In genomic region chr12:61536525-61536924, GRCh38 we compare ENCODE assay signal across 18 cellular contexts.
"Had no signal": no experiment of that assay in that cellular context is flagged by ENCODE, and none has a peak within 500 bp of the region (broad histone marks: within the 10 kb centered on the region; RNA-seq: fewer than 3 reads in every experiment).

No MANE protein-coding gene starts in this region.

- ATAC-seq: heart left ventricle; left colon; mucosa of descending colon; naive thymus-derived CD4-positive, alpha-beta T cell; stimulated activated naive B cell treated with anti-CD40 and anti-IgM and Interleukin-4, amounts not matched to agents 10 μg/mL and 1 μg/mL and 100 μg/mL, for 72 hours; T-cell had no signal

- H3K4me1 ChIP-seq: heart left ventricle had no signal

- DNase-seq: activated CD4-positive, alpha-beta T cell treated with anti-CD3 and anti-CD28 coated beads, Interleukin-2, amount 50 U/mL, for 4 hours; activated CD4-positive, CD25-positive, alpha-beta regulatory T cell treated with anti-CD3 and anti-CD28 coated beads, Interleukin-2, amount 50 U/mL, for 72 hours; activated naive CD4-positive, alpha-beta T cell treated with anti-CD3 and anti-CD28 coated beads for 36 hours; cortex of kidney; effector CD4-positive, alpha-beta T cell; foreskin melanocyte; heart left ventricle; left colon; mucosa of descending colon; naive thymus-derived CD4-positive, alpha-beta T cell; stimulated activated CD4-positive, alpha-beta T cell treated with anti-CD3 and anti-CD28 coated beads, Interleukin-15, amount 100 ng/mL, for 24 hours; stimulated activated CD4-positive, alpha-beta T cell treated with anti-CD3 and anti-CD28 coated beads, Interleukin-4, amount 100 ng/mL, for 1 hour; stimulated activated naive B cell treated with anti-CD40 and anti-IgM and Interleukin-4, amounts not matched to agents 10 μg/mL and 1 μg/mL and 100 μg/mL, for 72 hours; T-cell; T1000; trophoblast cell had no signal

- H3K27me3 ChIP-seq: heart left ventricle had no signal

- H3K4me3 ChIP-seq: heart left ventricle, lung, mucosa of descending colon had no signal

- FAIRE-seq: islet of Langerhans had no signal

- H3K27ac ChIP-seq: heart left ventricle had no signal

- H3K36me3 ChIP-seq: heart left ventricle had no signal

- H3K9me3 ChIP-seq: heart left ventricle, mucosa of descending colon had no signal
